In genomic region chr1:88204111-88204510, GRCh38 we compare ENCODE assay signal across 24 cellular contexts.
"Had no signal": no experiment of that assay in that cellular context is flagged by ENCODE, and none has a peak within 500 bp of the region (broad histone marks: within the 10 kb centered on the region; RNA-seq: fewer than 3 reads in every experiment).

No MANE protein-coding gene starts in this region.

- DNase-seq: dorsolateral prefrontal cortex; effector CD4-positive, alpha-beta T cell; foreskin fibroblast; gastrocnemius medialis; head of caudate nucleus; kidney; left cardiac atrium; left lung; mesenchymal stem cell; mucosa of descending colon; naive B cell; pancreas; retina; stimulated activated CD4-positive, alpha-beta T cell treated with anti-CD3 and anti-CD28 coated beads, Interleukin-12 subunit alpha, Interleukin-12 subunit beta, amount 100 ng/mL, for 4 hours; stimulated activated CD4-positive, alpha-beta T cell treated with anti-CD3 and anti-CD28 coated beads, Interleukin-2, amount 100 ng/mL, for 24 hours; stimulated activated CD4-positive, alpha-beta T cell treated with anti-CD3 and anti-CD28 coated beads, Interleukin-4, amount 100 ng/mL, for 24 hours; stimulated activated naive CD4-positive, alpha-beta T cell treated with Interleukin-2 at 50 U/mL for 16 hours; stomach; thyroid gland had no signal

- FAIRE-seq: colon, kidney, pancreas had no signal

- ATAC-seq: esophagus mucosa; gastrocnemius medialis; left cardiac atrium; left lung; mucosa of descending colon; natural killer cell treated with Interleukin-12 subunit alpha and Interleukin-12 subunit beta and Interleukin-15 and Interleukin-18, amount 100 ng/mL, for 72 hours; pancreas; sciatic nerve; stimulated activated effector memory CD8-positive, alpha-beta T cell treated with anti-CD3 and anti-CD28 coated beads, Interleukin-12 subunit alpha, Interleukin-12 subunit beta, amount 100 ng/mL, for 72 hours had no signal
